In genomic region chr5:83096660-83097334, GRCh38 we compare ENCODE assay signal across 19 cellular contexts. TPM values are rescaled to one million over a fixed set of nuclear protein-coding genes. Genes with fewer than 3 reads are reported as not detected.
A peak's percentile ranks its signal among the peaks of the same experiment; 100 is the strongest.
DNase-seq lines count a peak whose midpoint lies in the region; ATAC-seq, FAIRE-seq and TF ChIP-seq lines count a peak whose summit lies in the region.
"Had no signal": no experiment of that assay in that cellular context is flagged by ENCODE, and none has a peak within 500 bp of the region (broad histone marks: within the 10 kb centered on the region; RNA-seq: fewer than 3 reads in every experiment).

No MANE protein-coding gene starts in this region.

- no peak overlapping the region for H2AFZ ChIP-seq in keratinocyte (ENCODE audit: control insufficient read depth, low read length)
- H2AFZ ChIP-seq: parathyroid adenoma had no signal

- H3K27ac Mint-ChIP-seq in activated CD8-positive, alpha-beta T cell treated with anti-CD3 and anti-CD28 coated beads, Interleukin-2, amount 10 ng/mL, durations not matched to agents 7 days and 5 days, result no peak overlapping the region
- H3K27ac Mint-ChIP-seq: natural killer cell treated with Interleukin-12 subunit alpha and Interleukin-12 subunit beta and Interleukin-15 and Interleukin-18, amount 100 ng/mL, for 72 hours had no signal

- H3K4me3 Mint-ChIP-seq in activated CD8-positive, alpha-beta T cell treated with anti-CD3 and anti-CD28 coated beads, Interleukin-2, amount 10 ng/mL, durations not matched to agents 7 days and 5 days, result no peak overlapping the region
- H3K4me3 Mint-ChIP-seq: natural killer cell treated with Interleukin-12 subunit alpha and Interleukin-12 subunit beta and Interleukin-15 and Interleukin-18, amount 100 ng/mL, for 72 hours had no signal

- FAIRE-seq in keratinocyte (lab: Jason Lieb, UNC), result no peak
- FAIRE-seq: endometrium had no signal

- no peaks in the 10 kb centered on the region for H3K27me3 Mint-ChIP-seq in activated CD8-positive, alpha-beta T cell treated with anti-CD3 and anti-CD28 coated beads, Interleukin-2, amount 10 ng/mL, durations not matched to agents 7 days and 5 days (ENCODE audit: low read depth)
- H3K27me3 Mint-ChIP-seq: natural killer cell treated with Interleukin-12 subunit alpha and Interleukin-12 subunit beta and Interleukin-15 and Interleukin-18, amount 100 ng/mL, for 72 hours had no signal

- peak overlapping the region; percentile 17 for H3K4me2 ChIP-seq in keratinocyte (ENCODE audit: control insufficient read depth, extremely low read depth, insufficient read depth, low read depth, low read length)

- ATAC-seq in activated CD8-positive, alpha-beta T cell treated with anti-CD3 and anti-CD28 coated beads, Interleukin-2, amount 10 ng/mL, durations not matched to agents 7 days and 5 days, result no peak
- ATAC-seq: natural killer cell treated with Interleukin-12 subunit alpha and Interleukin-12 subunit beta and Interleukin-15 and Interleukin-18, amount 100 ng/mL, for 72 hours had no signal

- DNase-seq in ELR (ENCODE audit: low read depth) (peak; percentile 48), LHCN-M2 (ENCODE audit: low read depth) (peak; percentile 59), brain microvascular endothelial cell (peak; percentile 18), keratinocyte (ENCODE audit: low read depth, low spot score) (no peak), posterior cingulate gyrus (no peak), ascending aorta (ENCODE audit: low spot score in 2 of 2) (no peak)
- no peak for DNase-seq in stimulated activated CD4-positive, alpha-beta T cell treated with anti-CD3 and anti-CD28 coated beads, Interleukin-12 subunit alpha, Interleukin-12 subunit beta, amount 100 ng/mL, for 4 hours
- no peak for DNase-seq in activated CD8-positive, alpha-beta T cell treated with anti-CD3 and anti-CD28 coated beads, Interleukin-2, amount 10 ng/mL, durations not matched to agents 7 days and 5 days
- DNase-seq: activated CD4-positive, alpha-beta T cell treated with anti-CD3 and anti-CD28 coated beads for 4 hours; activated effector memory CD4-positive, alpha-beta T cell treated with Interleukin-2 at 50 U/mL for 16 hours; Caco-2; cortex of kidney; NCI-H1694 treated with DMSO at 0.1 percent for 48 hours; Peyer's patch; upper lobe of right lung had no signal

- no peaks in the 10 kb centered on the region for H3K79me2 ChIP-seq in keratinocyte (ENCODE audit: control insufficient read depth, insufficient read depth, low read length)
- H3K79me2 ChIP-seq: parathyroid adenoma had no signal

- H3K4me3 ChIP-seq in brain microvascular endothelial cell (ENCODE audit: low read depth, low read length), result no peak overlapping the region
- no peak overlapping the region for H3K4me3 ChIP-seq in keratinocyte (ENCODE audit: control insufficient read depth in 2 of 3, extremely low read depth in 1 of 3, insufficient read depth in 2 of 3, low read depth in 1 of 3, low read length in 3 of 3)
- H3K4me3 ChIP-seq in ascending aorta, result no peak overlapping the region
- H3K4me3 ChIP-seq: Peyer's patch, upper lobe of right lung had no signal

- peak overlapping the region; percentile 32 for H3K27ac ChIP-seq in brain microvascular endothelial cell
- peak overlapping the region; percentile 57 for H3K27ac ChIP-seq in keratinocyte (ENCODE audit: control insufficient read depth, insufficient read depth, low read length)
- no peak overlapping the region for H3K27ac ChIP-seq in ascending aorta
- H3K27ac ChIP-seq: parathyroid adenoma, Peyer's patch, upper lobe of right lung had no signal

- H3K27me3 ChIP-seq in brain microvascular endothelial cell (replicated peaks) (no peaks in the 10 kb centered on the region), keratinocyte (ENCODE audit: control insufficient read depth, extremely low read depth, insufficient read depth, low read length) (no peaks in the 10 kb centered on the region), ascending aorta (no peaks in the 10 kb centered on the region)
- H3K27me3 ChIP-seq: BE2C, Peyer's patch, upper lobe of right lung had no signal

- H3K4me1 ChIP-seq in keratinocyte (ENCODE audit: control insufficient read depth, extremely low read depth, insufficient read depth, low read length) (peaks cover 35% of the 10 kb centered on the region), ascending aorta (peaks cover 0 to 21% of the 10 kb centered on the region in 2 donors)
- H3K4me1 ChIP-seq: Peyer's patch had no signal

- no peaks in the 10 kb centered on the region for H4K20me1 ChIP-seq in keratinocyte (ENCODE audit: control insufficient read depth, extremely low read depth, insufficient read depth, low read length)

- no peak for TF ChIP-seq CTCF in brain microvascular endothelial cell (IDR thresholded peaks at IDR 0.05; ENCODE audit: low read depth, low read length, missing control alignments)
- TF ChIP-seq CTCF in keratinocyte (optimal IDR thresholded peaks at IDR 0.05 in 1 of 3, IDR thresholded peaks at IDR 0.05 in 1 of 3, conservative IDR thresholded peaks at IDR 0.05 in 1 of 3; ENCODE audit: extremely low read depth in 1 of 3, insufficient read depth in 2 of 3, low read length in 3 of 3), result no peak
- no peak for TF ChIP-seq CTCF in ascending aorta (IDR thresholded peaks at IDR 0.05)

- H3K36me3 ChIP-seq in brain microvascular endothelial cell (replicated peaks), result no peaks in the 10 kb centered on the region
- H3K36me3 ChIP-seq in keratinocyte (ENCODE audit: control insufficient read depth in 2 of 2, extremely low read depth in 1 of 2, insufficient read depth in 2 of 2, low read length in 2 of 2), result no peaks in the 10 kb centered on the region
- H3K36me3 ChIP-seq in ascending aorta, result no peaks in the 10 kb centered on the region
- H3K36me3 ChIP-seq: BE2C, Peyer's patch, upper lobe of right lung had no signal

- no peaks in the 10 kb centered on the region for H3K9me3 ChIP-seq in keratinocyte (ENCODE audit: control insufficient read depth, low read depth, low read length)
- H3K9me3 ChIP-seq in ascending aorta, result peaks cover 0 to 25% of the 10 kb centered on the region in 2 donors
- H3K9me3 ChIP-seq: BE2C, Peyer's patch, upper lobe of right lung had no signal

- POLR2A ChIA-PET in activated CD8-positive, alpha-beta T cell treated with anti-CD3 and anti-CD28 coated beads, Interleukin-2, amount 10 ng/mL, durations not matched to agents 7 days and 5 days (lab: Charles Lee), result no interaction called here

- H3K9me3 Mint-ChIP-seq in activated CD8-positive, alpha-beta T cell treated with anti-CD3 and anti-CD28 coated beads, Interleukin-2, amount 10 ng/mL, durations not matched to agents 7 days and 5 days (ENCODE audit: insufficient read depth), result peaks cover 26% of the 10 kb centered on the region

- CTCF ChIA-PET in activated CD8-positive, alpha-beta T cell treated with anti-CD3 and anti-CD28 coated beads, Interleukin-2, amount 10 ng/mL, durations not matched to agents 7 days and 5 days (lab: Charles Lee), result no interaction called here

- in situ Hi-C loops in brain microvascular endothelial cell (cut with HindIII; ENCODE audit: low pct_ligation_motif_present, low sequenced_read_pairs), result no loop called here

- H3K36me3 Mint-ChIP-seq in activated CD8-positive, alpha-beta T cell treated with anti-CD3 and anti-CD28 coated beads, Interleukin-2, amount 10 ng/mL, durations not matched to agents 7 days and 5 days (ENCODE audit: low read depth), result peaks cover 30% of the 10 kb centered on the region

- H3K4me1 Mint-ChIP-seq in activated CD8-positive, alpha-beta T cell treated with anti-CD3 and anti-CD28 coated beads, Interleukin-2, amount 10 ng/mL, durations not matched to agents 7 days and 5 days (ENCODE audit: low read depth), result peaks cover 21% of the 10 kb centered on the region

- no peak overlapping the region for H3K9ac ChIP-seq in keratinocyte (ENCODE audit: control insufficient read depth, extremely low read depth, insufficient read depth, low read length)
- H3K9ac ChIP-seq: parathyroid adenoma had no signal

- intact Hi-C loops in posterior cingulate gyrus (cut with DNase I), result no loop called here
- intact Hi-C loops in ascending aorta (cut with DNase I), result loop anchor here (2.0 kb wide), 1 partner anchor 20 kb away; the partner anchor contains the start of genes TMEM167A and XRCC4

- dilution Hi-C loops in keratinocyte (cut with MboI; ENCODE audit: extremely low pct_ligation_motif_present, low sequenced_read_pairs), result no loop called here

- H3K9me1 ChIP-seq in keratinocyte (ENCODE audit: control insufficient read depth, extremely low read depth, insufficient read depth, low read length), result peaks cover 4% of the 10 kb centered on the region

RNA-seq across cellular contexts. Expression of gene XRCC4, which starts 19.4 kb away (rescaled TPM):
- total RNA-seq in LHCN-M2 (2014; rRNA removed) (14.3 and 17.2 TPM in 2 replicates), ascending aorta (not detected)
- polyA plus RNA-seq in LHCN-M2 (2012), result 5.6 TPM
- 5.0 to 10.9 TPM (median 5.6 TPM) in 3 replicates for polyA plus RNA-seq in keratinocyte
- polyA plus RNA-seq in keratinocyte (2011; ENCODE audit: low read depth), result 8.6 TPM
- 4.0 and 7.3 TPM in 2 replicates for polyA plus RNA-seq in keratinocyte (2011; cell fraction: cytosol; rRNA removed)
- 5.4 and 6.0 TPM in 2 replicates for polyA plus RNA-seq in keratinocyte (2011; cell fraction: nucleus; rRNA removed)
- polyA plus RNA-seq in keratinocyte (2012; ENCODE audit: low replicate concordance), result 8.7 and 9.7 TPM in 2 replicates
- 0.72 to 5.1 TPM (median 1.4 TPM) in 3 replicates for polyA minus RNA-seq in keratinocyte
- polyA minus RNA-seq in keratinocyte (2011; cell fraction: cytosol; rRNA and poly(A)+ RNA removed), result 2.1 TPM
- 4.7 and 6.1 TPM in 2 replicates for polyA minus RNA-seq in keratinocyte (2011; cell fraction: nucleus; rRNA and poly(A)+ RNA removed)
- 10 to 100 TPM; 12.6 to 13.4 TPM for total RNA-seq in activated CD8-positive, alpha-beta T cell treated with anti-CD3 and anti-CD28 coated beads, Interleukin-2, amount 10 ng/mL, durations not matched to agents 7 days and 5 days

RNA-seq across cellular contexts. Expression of gene TMEM167A, which starts 19.6 kb away (rescaled TPM):
- total RNA-seq in LHCN-M2 (2014; rRNA removed), result 65.1 and 69.5 TPM in 2 replicates
- 54.7 TPM for polyA plus RNA-seq in LHCN-M2 (2012)
- polyA plus RNA-seq in keratinocyte, result 32.7 to 97.6 TPM (median 40.1 TPM) in 3 replicates
- 21.4 TPM for polyA plus RNA-seq in keratinocyte (2011; ENCODE audit: low read depth)
- polyA plus RNA-seq in keratinocyte (2011; cell fraction: cytosol; rRNA removed), result 41.2 and 102 TPM in 2 replicates
- polyA plus RNA-seq in keratinocyte (2011; cell fraction: nucleus; rRNA removed), result 21.4 and 32.8 TPM in 2 replicates
- 41.2 and 57.2 TPM in 2 replicates for polyA plus RNA-seq in keratinocyte (2012; ENCODE audit: low replicate concordance)
- 5.4 to 35.3 TPM (median 19.6 TPM) in 3 replicates for polyA minus RNA-seq in keratinocyte
- polyA minus RNA-seq in keratinocyte (2011; cell fraction: cytosol; rRNA and poly(A)+ RNA removed), result 24.4 TPM
- 14.0 and 20.8 TPM in 2 replicates for polyA minus RNA-seq in keratinocyte (2011; cell fraction: nucleus; rRNA and poly(A)+ RNA removed)
- 38.3 TPM for total RNA-seq in ascending aorta
- total RNA-seq in activated CD8-positive, alpha-beta T cell treated with anti-CD3 and anti-CD28 coated beads, Interleukin-2, amount 10 ng/mL, durations not matched to agents 7 days and 5 days, result 10 to 100 TPM; 76.6 to 80.1 TPM

Comparison
In these comparisons a context has a peak if more than half of its experiments do, and no peak if none do; other contexts are left out.
1. DNase-seq: peak in ELR (single experiment), LHCN-M2 (single experiment) and brain microvascular endothelial cell (single experiment); none in keratinocyte (single experiment), posterior cingulate gyrus (0 of 10), stimulated activated CD4-positive, alpha-beta T cell treated with anti-CD3 and anti-CD28 coated beads, Interleukin-12 subunit alpha, Interleukin-12 subunit beta, amount 100 ng/mL, for 4 hours (single experiment), ascending aorta (0 of 2) and activated CD8-positive, alpha-beta T cell treated with anti-CD3 and anti-CD28 coated beads, Interleukin-2, amount 10 ng/mL, durations not matched to agents 7 days and 5 days (single experiment).
2. H3K27ac ChIP-seq: peak in brain microvascular endothelial cell (single experiment) and keratinocyte (single experiment); none in ascending aorta (0 of 2).
3. RNA of gene XRCC4, which starts 19.4 kb away (total RNA-seq): 14.3 to 17.2 TPM in LHCN-M2 and 12.6 to 13.4 TPM in activated CD8-positive, alpha-beta T cell treated with anti-CD3 and anti-CD28 coated beads, Interleukin-2, amount 10 ng/mL, durations not matched to agents 7 days and 5 days; not detected in ascending aorta (single experiment); every median in the first group is over 10 times any median in the second.